15 cellular contexts compared by ENCODE assay signal in genomic region chr7:82166666-82167065, GRCh38.
DNase-seq lines count a peak whose midpoint lies in the region; ATAC-seq, FAIRE-seq and TF ChIP-seq lines count a peak whose summit lies in the region.
"Had no signal": no experiment of that assay in that cellular context is flagged by ENCODE, and none has a peak within 500 bp of the region (broad histone marks: within the 10 kb centered on the region; RNA-seq: fewer than 3 reads in every experiment).

No MANE protein-coding gene starts in this region.

- ATAC-seq in GM19023 (IDR thresholded peaks at IDR 0.05; ENCODE audit: unreplicated experiment) (no peak), GM18519 (IDR thresholded peaks at IDR 0.05; ENCODE audit: low FRiP score, unreplicated experiment) (no peak)
- ATAC-seq: Panc1 had no signal

- FAIRE-seq in GM12891 (lab: Jason Lieb, UNC), result no peak
- FAIRE-seq: small intestine had no signal

- DNase-seq in COR-L47 (lab: John Stamatoyannopoulos, UW), result peak; percentile 87
- DNase-seq in NCI-H1417 (lab: John Stamatoyannopoulos, UW), result peak; percentile 27 to 100 (median 87)
- peak; percentile 72 for DNase-seq in NCI-H82 (lab: John Stamatoyannopoulos, UW)
- DNase-seq in globus pallidus (ENCODE audit: low spot score), result peak; percentile 84
- no peak for DNase-seq in stimulated activated naive CD4-positive, alpha-beta T cell (lab: John Stamatoyannopoulos, UW)
- no peak for DNase-seq in GM12891 (ENCODE audit: insufficient read length, low spot score)
- DNase-seq: activated CD4-positive, CD25-positive, alpha-beta regulatory T cell; activated naive CD4-positive, alpha-beta T cell treated with anti-CD3 and anti-CD28 coated beads for 36 hours; foreskin fibroblast; NCI-H446; small intestine; T-helper 1 cell had no signal

- TF ChIP-seq POLR2A in GM12891 (IDR thresholded peaks at IDR 0.05; ENCODE audit: low read depth, low read length), result no peak

TF ChIP-seq in GM12891, 5 proteins besides CTCF, POLR2A, EP300 and RAD21:
- TF ChIP-seq SPI1 (IDR thresholded peaks at IDR 0.05; ENCODE audit: low read depth, low read length) (no peak), PAX5 (IDR thresholded peaks at IDR 0.05; ENCODE audit: insufficient read depth, low read length, severe bottlenecking) (no peak), POLR2AphosphoS5 (IDR thresholded peaks at IDR 0.05; ENCODE audit: low read depth, low read length) (no peak), POU2F2 (IDR thresholded peaks at IDR 0.05; ENCODE audit: low read depth, low read length) (no peak), TAF1 (IDR thresholded peaks at IDR 0.05; ENCODE audit: low read depth, low read length) (no peak)
TF ChIP-seq in GM12891: peak in this region for 0.

Comparison
In these comparisons a context has a peak if more than half of its experiments do, and no peak if none do; other contexts are left out.
1. DNase-seq: peak in COR-L47 (single experiment), NCI-H1417 (3 of 3), NCI-H82 (single experiment) and globus pallidus (single experiment); none in stimulated activated naive CD4-positive, alpha-beta T cell (0 of 6) and GM12891 (single experiment).